8 cellular contexts compared by ENCODE assay signal in the genomic region with DNA sequence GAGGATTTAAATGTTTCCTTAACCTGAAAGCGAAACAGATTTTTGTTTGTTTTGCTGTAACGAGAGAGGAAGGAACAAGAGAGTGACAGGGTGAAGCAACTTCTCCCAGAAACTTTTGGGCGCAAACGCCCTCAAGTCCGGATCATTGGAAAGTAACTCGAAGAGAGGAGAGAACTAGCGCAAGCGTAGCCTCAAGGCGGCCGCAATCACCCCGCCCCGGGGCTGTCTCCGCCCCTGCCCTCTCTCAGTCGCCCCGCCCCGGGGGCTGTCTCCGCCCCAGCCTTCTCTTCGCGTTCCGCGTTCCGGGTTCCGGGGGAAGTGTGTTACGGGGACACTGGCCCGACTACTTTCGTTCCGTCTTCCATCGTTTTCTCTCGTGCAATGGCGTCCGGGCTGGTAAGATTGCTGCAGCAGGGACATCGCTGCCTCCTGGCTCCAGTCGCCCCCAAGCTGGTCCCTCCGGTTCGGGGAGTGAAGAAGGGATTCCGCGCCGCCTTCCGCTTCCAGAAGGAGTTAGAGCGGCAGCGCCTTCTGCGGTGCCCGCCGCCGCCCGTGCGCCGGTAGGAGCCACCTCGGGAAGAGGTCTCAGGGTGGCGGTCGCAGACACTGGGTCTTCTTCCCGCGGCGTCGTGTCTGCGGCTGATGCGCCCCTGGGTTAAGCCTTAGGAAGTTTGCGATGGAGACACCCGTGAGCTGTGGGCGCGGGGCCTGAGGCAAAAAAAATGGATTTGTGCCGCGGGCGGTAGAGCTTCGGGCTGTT. TPM values are rescaled to one million over a fixed set of nuclear protein-coding genes. Genes with fewer than 3 reads are reported as not detected.
DNase-seq lines count a peak whose midpoint lies in the region; ATAC-seq, FAIRE-seq and TF ChIP-seq lines count a peak whose summit lies in the region.

Gene MRPL44 (plus strand): TSS at position 372 of the 760 bp plus-strand sequence. CDS start 10 bp downstream, at position 382.

- POLR2A ChIA-PET in HepG2 (lab: Yijun Ruan, JAX) = interaction anchor here (0.5 to 5.0 kb wide), 6 partner anchors 13 to 425 kb away, joined by 3 to 33 read pairs (median 4); partner anchors contain the start of gene WDFY1

- no peaks in the 10 kb centered on the region; a peak in 1 of 5 replicates for H3K27me3 ChIP-seq in HepG2 (ENCODE audit: control insufficient read depth in 1 of 2, insufficient read depth in 2 of 2, low read length in 2 of 2)

- TF ChIP-seq RAD21 in HepG2 (CRISPR knock-in tag; IDR thresholded peaks at IDR 0.05) = no peak; the same call in none of the 2 replicates

- TF ChIP-seq CTCF in C4-2B (conservative IDR thresholded peaks at IDR 0.05) (no peak), HepG2 (CRISPR knock-in tag; IDR thresholded peaks at IDR 0.05) (peak; percentile 44)

- no TSS peak for BruUV-seq in HepG2 (replicated peaks; lab: Mats Ljungman, UMichigan)

- 1% methylated on average over 57 of the region's 65 CpGs for WGBS in HepG2 (ENCODE audit: low lambda C conversion rate)

- H3K4me3 ChIP-seq in HepG2 (replicated peaks in 1 of 3; ENCODE audit: insufficient read depth in 1 of 3, low read depth in 2 of 3, low read length in 3 of 3) = peak within 1 kb of the TSS; percentile 80 to 97 (median 86)

- H3K79me2 ChIP-seq in HepG2 (ENCODE audit: insufficient read depth, low read length) = peaks cover 51% of the 10 kb centered on the region

- no peaks in the 10 kb centered on the region for H3K9me3 ChIP-seq in HepG2 (ENCODE audit: low read length)

- H3K27ac ChIP-seq in C4-2B (peak within 1 kb of the TSS; percentile 91), HepG2 (ENCODE audit: extremely low read length, insufficient read depth, low read length) (peak within 1 kb of the TSS; percentile 76)

- intact Hi-C loops in HepG2 (cut with micrococcal nuclease; ENCODE audit: unreplicated experiment) = loop anchor here (1.0 to 2.0 kb wide), 3 partner anchors 26 to 55 kb away; no protein-coding TSS in a partner anchor

- TF ChIP-seq EP300 in HepG2 (IDR thresholded peaks at IDR 0.05; ENCODE audit: low read depth in 2 of 2, low read length in 2 of 2) (peak; percentile 72 to 83; a peak in 3 of 4 replicates), HepG2 (CRISPR knock-in tag; IDR thresholded peaks at IDR 0.05; ENCODE audit: borderline replicate concordance) (peak; percentile 77)

- peak; percentile 77 for FAIRE-seq in HepG2 (lab: Jason Lieb, UNC)

- ATAC-seq in GM19395 (IDR thresholded peaks at IDR 0.05; ENCODE audit: unreplicated experiment) (peak; percentile 82), HG03565 (IDR thresholded peaks at IDR 0.05; ENCODE audit: unreplicated experiment) (peak; percentile 82), HepG2 (peak; percentile 100)

- peaks cover 58% of the 10 kb centered on the region for H3K4me1 ChIP-seq in HepG2 (ENCODE audit: insufficient read depth, low read length)

- H2AFZ ChIP-seq in HepG2 (ENCODE audit: low read length) = peak within 1 kb of the TSS; percentile 73

- CTCF ChIA-PET in HepG2 (lab: Yijun Ruan, JAX; ENCODE audit: low intra/inter-chr PET ratio, low total read pairs) = no interaction called here

- DNase-seq in NCI-H82 (lab: John Stamatoyannopoulos, UW) (peak; percentile 98), dermis microvascular lymphatic vessel endothelial cell (ENCODE audit: low read depth in 2 of 2) (peak; percentile 87 to 94), HepG2 (ENCODE audit: low spot score) (peak; percentile 88)
- peak; percentile 98 to 99 for DNase-seq in activated CD4-positive, alpha-beta T cell treated with anti-CD3 and anti-CD28 coated beads, Interleukin-2, amount 50 U/mL, for 48 hours
- DNase-seq in stimulated activated CD4-positive, alpha-beta T cell treated with anti-CD3 and anti-CD28 coated beads, Interleukin-4, amount 100 ng/mL, for 24 hours = peak; percentile 98

- TF ChIP-seq POLR2A in HepG2 (IDR thresholded peaks at IDR 0.05; ENCODE audit: insufficient read depth in 1 of 2, low read depth in 2 of 2, low read length in 2 of 2) = peak; percentile 86 to 92

- H3K9ac ChIP-seq in HepG2 (ENCODE audit: insufficient read depth, low read depth, low read length) = peak within 1 kb of the TSS; percentile 89

- peaks cover 7 to 25% of the 10 kb centered on the region in 2 experiments for H3K36me3 ChIP-seq in HepG2 (replicated peaks in 1 of 2; ENCODE audit: control insufficient read depth in 1 of 2, insufficient read depth in 2 of 2, low read length in 2 of 2)

- in situ Hi-C loops in HepG2 (cut with HindIII; ENCODE audit: extremely low pct_ligation_motif_present, low pct_unique_long_range_greater_than_20kb) = loop anchor here (5.0 kb wide), 1 partner anchor 50 kb away; no protein-coding TSS in a partner anchor

- H4K20me1 ChIP-seq in HepG2 (ENCODE audit: insufficient read depth, low read length) = peaks cover 18% of the 10 kb centered on the region

- H3K4me2 ChIP-seq in HepG2 (ENCODE audit: low read depth, low read length) = peak within 1 kb of the TSS; percentile 77

TF ChIP-seq in HepG2, 621 proteins besides CTCF, POLR2A, EP300 and RAD21 (continues in another document):
- TF ChIP-seq REL (CRISPR knock-in tag; conservative IDR thresholded peaks at IDR 0.05) (no peak), ZKSCAN8 (CRISPR knock-in tag; IDR thresholded peaks at IDR 0.05; ENCODE audit: borderline replicate concordance) (peak; percentile 98), TRIM24 (CRISPR knock-in tag; IDR thresholded peaks at IDR 0.05) (no peak), ZNF569 (CRISPR knock-in tag; IDR thresholded peaks at IDR 0.05; ENCODE audit: borderline replicate concordance) (peak; percentile 62; the same call in 1 of the 2 replicates), TOPORS (CRISPR knock-in tag; IDR thresholded peaks at IDR 0.05) (peak; percentile 97), ZNF878 (CRISPR knock-in tag; IDR thresholded peaks at IDR 0.05) (peak; percentile 93), GATAD2A (CRISPR knock-in tag; IDR thresholded peaks at IDR 0.05) (peak; percentile 95), FLYWCH1 (CRISPR knock-in tag; IDR thresholded peaks at IDR 0.05) (0 out of 2 replicates have a peak, but pooled peaks have one; percentile 69), ZNF839 (CRISPR knock-in tag; IDR thresholded peaks at IDR 0.05; ENCODE audit: borderline replicate concordance) (peak; percentile 95), ZNF296 (CRISPR knock-in tag; conservative IDR thresholded peaks at IDR 0.05) (no peak), ZNF552 (CRISPR knock-in tag; IDR thresholded peaks at IDR 0.05; ENCODE audit: borderline replicate concordance) (0 out of 2 replicates have a peak, but pooled peaks have one; percentile 14)
- TF ChIP-seq, protein P1, sequence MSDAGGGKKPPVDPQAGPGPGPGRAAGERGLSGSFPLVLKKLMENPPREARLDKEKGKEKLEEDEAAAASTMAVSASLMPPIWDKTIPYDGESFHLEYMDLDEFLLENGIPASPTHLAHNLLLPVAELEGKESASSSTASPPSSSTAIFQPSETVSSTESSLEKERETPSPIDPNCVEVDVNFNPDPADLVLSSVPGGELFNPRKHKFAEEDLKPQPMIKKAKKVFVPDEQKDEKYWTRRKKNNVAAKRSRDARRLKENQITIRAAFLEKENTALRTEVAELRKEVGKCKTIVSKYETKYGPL (CRISPR knock-in tag; IDR thresholded peaks at IDR 0.05) = no peak; the same call in 1 of the 2 replicates
- TF ChIP-seq, protein P2, sequence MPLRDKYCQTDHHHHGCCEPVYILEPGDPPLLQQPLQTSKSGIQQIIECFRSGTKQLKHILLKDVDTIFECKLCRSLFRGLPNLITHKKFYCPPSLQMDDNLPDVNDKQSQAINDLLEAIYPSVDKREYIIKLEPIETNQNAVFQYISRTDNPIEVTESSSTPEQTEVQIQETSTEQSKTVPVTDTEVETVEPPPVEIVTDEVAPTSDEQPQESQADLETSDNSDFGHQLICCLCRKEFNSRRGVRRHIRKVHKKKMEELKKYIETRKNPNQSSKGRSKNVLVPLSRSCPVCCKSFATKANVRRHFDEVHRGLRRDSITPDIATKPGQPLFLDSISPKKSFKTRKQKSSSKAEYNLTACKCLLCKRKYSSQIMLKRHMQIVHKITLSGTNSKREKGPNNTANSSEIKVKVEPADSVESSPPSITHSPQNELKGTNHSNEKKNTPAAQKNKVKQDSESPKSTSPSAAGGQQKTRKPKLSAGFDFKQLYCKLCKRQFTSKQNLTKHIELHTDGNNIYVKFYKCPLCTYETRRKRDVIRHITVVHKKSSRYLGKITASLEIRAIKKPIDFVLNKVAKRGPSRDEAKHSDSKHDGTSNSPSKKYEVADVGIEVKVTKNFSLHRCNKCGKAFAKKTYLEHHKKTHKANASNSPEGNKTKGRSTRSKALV (CRISPR knock-in tag; IDR thresholded peaks at IDR 0.05) = peak; percentile 96

RNA-seq across cellular contexts. Expression of gene MRPL44, which starts in this region (rescaled TPM):
- total RNA-seq in dermis microvascular lymphatic vessel endothelial cell (26.2 and 28.6 TPM in 2 replicates), HepG2 (2016; rRNA removed; fragmentation: Illumina TruSeq; extraction: Trizol) (78.0 and 101 TPM in 2 replicates)
- total RNA-seq in HepG2 (2016; cell fraction: cytosol; rRNA removed; fragmentation: Illumina TruSeq; extraction: Trizol; ENCODE audit: low read depth) = 19.7 and 21.8 TPM in 2 replicates
- 76.1 and 100 TPM in 2 replicates for total RNA-seq in HepG2 (2016; cell fraction: insoluble cytoplasmic fraction; rRNA removed; fragmentation: Illumina TruSeq; extraction: Trizol)
- total RNA-seq in HepG2 (2016; cell fraction: membrane; rRNA removed; fragmentation: Illumina TruSeq; extraction: Trizol) = 38.1 and 39.0 TPM in 2 replicates
- total RNA-seq in HepG2 (2016; cell fraction: nucleus; rRNA removed; fragmentation: Illumina TruSeq; extraction: Trizol) = 33.6 TPM in 2 replicates
- 31.1 and 38.4 TPM in 2 replicates for polyA plus RNA-seq in HepG2 (2011; rRNA removed)
- 29.5 and 37.2 TPM in 2 replicates for polyA plus RNA-seq in HepG2 (2011; cell fraction: cytosol; rRNA removed)
- polyA plus RNA-seq in HepG2 (2011; cell fraction: nucleus; rRNA removed) = 7.5 and 10.9 TPM in 2 replicates
- polyA plus RNA-seq in HepG2 (2012) = 31.9 and 35.7 TPM in 2 replicates
- 10.7 and 11.0 TPM in 2 replicates for polyA plus RNA-seq in HepG2 (2016; cell fraction: cytosol; fragmentation: Illumina TruSeq; extraction: Trizol; ENCODE audit: low read depth)
- 114 TPM in 2 replicates for polyA plus RNA-seq in HepG2 (2016; cell fraction: insoluble cytoplasmic fraction; fragmentation: Illumina TruSeq; extraction: Trizol; ENCODE audit: low read depth)
- 18.8 and 22.2 TPM in 2 replicates for polyA plus RNA-seq in HepG2 (2016; cell fraction: membrane; fragmentation: Illumina TruSeq; extraction: Trizol; ENCODE audit: low read depth)
- 42.6 and 43.1 TPM in 2 replicates for polyA plus RNA-seq in HepG2 (2016; cell fraction: nucleus; fragmentation: Illumina TruSeq; extraction: Trizol; ENCODE audit: insufficient read depth, low read depth)
- 6.2 and 14.6 TPM in 2 replicates for polyA minus RNA-seq in HepG2 (2011; rRNA and poly(A)+ RNA removed; ENCODE audit: low replicate concordance)
- polyA minus RNA-seq in HepG2 (2011; cell fraction: cytosol; rRNA and poly(A)+ RNA removed) = 25.3 and 29.9 TPM in 2 replicates
- 14.3 and 18.9 TPM in 2 replicates for polyA minus RNA-seq in HepG2 (2011; cell fraction: nucleus; rRNA and poly(A)+ RNA removed)

Comparison
In these comparisons a context has a peak if more than half of its experiments do, and no peak if none do; other contexts are left out.
1. Peak in every context shown above with its lines: DNase-seq, ATAC-seq, H3K4me3 ChIP-seq and H3K27ac ChIP-seq.